Comparison of ENCODE assay signal across 10 cellular contexts in the genomic region with DNA sequence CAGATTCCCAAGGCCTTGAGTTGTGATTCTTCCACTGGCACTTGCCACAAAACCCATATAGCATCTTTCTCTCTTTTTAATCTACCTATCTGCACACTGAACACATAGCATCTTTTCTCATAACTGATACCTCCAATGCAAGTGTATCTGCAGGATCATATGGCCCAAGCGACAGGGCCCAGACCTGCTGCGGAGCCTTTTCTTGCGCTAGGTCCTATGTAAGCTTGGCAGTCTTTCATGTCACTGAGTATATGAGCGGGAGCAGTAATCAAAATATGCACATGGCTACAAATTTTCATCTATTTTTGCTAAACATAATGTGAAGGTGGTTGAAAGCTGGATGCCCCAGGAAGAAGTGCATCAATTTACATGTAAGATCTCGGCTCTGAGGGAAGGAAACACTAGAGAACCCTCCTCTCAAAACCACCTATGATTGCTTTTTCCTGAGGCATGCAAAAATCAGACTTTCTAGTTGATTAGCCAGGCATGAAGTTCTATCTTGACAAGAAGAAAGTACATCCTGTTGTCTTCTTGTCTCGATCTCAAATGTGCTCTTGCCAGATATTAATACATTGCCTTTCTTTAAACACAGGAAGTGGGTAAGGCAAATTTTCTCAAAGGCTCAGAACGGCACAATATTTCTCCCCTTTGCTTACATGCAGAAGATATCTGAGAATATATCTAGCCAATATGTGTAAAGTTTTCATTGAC. TPM values are rescaled to one million over a fixed set of nuclear protein-coding genes. Genes with fewer than 3 reads are reported as not detected.
A peak's percentile ranks its signal among the peaks of the same experiment; 100 is the strongest.
DNase-seq lines count a peak whose midpoint lies in the region; ATAC-seq, FAIRE-seq and TF ChIP-seq lines count a peak whose summit lies in the region.
"Had no signal": no experiment of that assay in that cellular context is flagged by ENCODE, and none has a peak within 500 bp of the region (broad histone marks: within the 10 kb centered on the region; RNA-seq: fewer than 3 reads in every experiment).

No MANE protein-coding gene starts in this region.

- H3K4me2 ChIP-seq in DOHH2 (ENCODE audit: low read length): peak overlapping the region; percentile 79
- H3K4me2 ChIP-seq in astrocyte (ENCODE audit: low read length): no peak overlapping the region

- POLR2A ChIA-PET in HEK293T (lab: Yijun Ruan, JAX): no interaction called here

- peaks cover 17% of the 10 kb centered on the region for H3K9me3 Mint-ChIP-seq in astrocyte (ENCODE audit: unreplicated experiment)

- CTCF ChIA-PET in HEK293T (lab: Yijun Ruan, JAX): no interaction called here

- H3K4me1 ChIP-seq in DOHH2 (ENCODE audit: control insufficient read depth, low read length) (peaks cover 47% of the 10 kb centered on the region), astrocyte (ENCODE audit: insufficient read depth, low read length) (peaks cover 5% of the 10 kb centered on the region), foreskin keratinocyte (no peaks in the 10 kb centered on the region)

- no peak overlapping the region for H2AFZ ChIP-seq in astrocyte (ENCODE audit: low read depth, low read length)

- H3K27ac ChIP-seq in DOHH2 (ENCODE audit: low read depth, low read length): peak overlapping the region; percentile 90
- no peak overlapping the region for H3K27ac ChIP-seq in astrocyte (ENCODE audit: low read depth, low read length)
- H3K27ac ChIP-seq in foreskin keratinocyte: no peak overlapping the region

- TF ChIP-seq CTCF in DOHH2 (IDR thresholded peaks at IDR 0.05; ENCODE audit: low read depth, low read length, poor library complexity, severe bottlenecking) (no peak), astrocyte (IDR thresholded peaks at IDR 0.05; ENCODE audit: insufficient read depth, low read depth, low read length) (no peak), foreskin keratinocyte (conservative IDR thresholded peaks at IDR 0.05) (no peak)

- H3K27me3 ChIP-seq in DOHH2 (ENCODE audit: control insufficient read depth, low read length) (peaks cover 37% of the 10 kb centered on the region), astrocyte (ENCODE audit: insufficient read depth, low read length) (no peaks in the 10 kb centered on the region), foreskin keratinocyte (no peaks in the 10 kb centered on the region)

- no peak for DNase-seq in astrocyte (ENCODE audit: low read depth)
- no peak for DNase-seq in foreskin keratinocyte
- no peak for DNase-seq in posterior cingulate gyrus
- no peak for DNase-seq in inferior parietal cortex (ENCODE audit: extremely low spot score)
- no peak for DNase-seq in HEK293T (ENCODE audit: extremely low spot score)
- DNase-seq: left cardiac atrium, PC-3 had no signal

- H3K9me3 ChIP-seq in DOHH2 (ENCODE audit: control insufficient read depth, insufficient read depth, low read length): no peaks in the 10 kb centered on the region
- no peaks in the 10 kb centered on the region for H3K9me3 ChIP-seq in astrocyte (ENCODE audit: insufficient read depth, low read depth, low read length)

- H3K79me2 ChIP-seq in DOHH2 (ENCODE audit: control insufficient read depth, low read length) (no peaks in the 10 kb centered on the region), astrocyte (ENCODE audit: insufficient read depth, low read length) (no peaks in the 10 kb centered on the region)

- peaks cover 15% of the 10 kb centered on the region for H3F3A ChIP-seq in DOHH2 (ENCODE audit: control insufficient read depth, insufficient read depth)

- H4K20me1 ChIP-seq in DOHH2 (ENCODE audit: control insufficient read depth, insufficient read depth, low read depth, low read length) (no peaks in the 10 kb centered on the region; the same call in 1 of the 2 replicates), astrocyte (ENCODE audit: insufficient read depth, low read length) (no peaks in the 10 kb centered on the region)

- H3K4me1 Mint-ChIP-seq in astrocyte (ENCODE audit: low read depth, unreplicated experiment): peaks cover 14% of the 10 kb centered on the region

- H3K9ac ChIP-seq in astrocyte (ENCODE audit: low read length): no peak overlapping the region

- intact Hi-C loops in posterior cingulate gyrus (cut with DNase I): no loop called here

- H3K27ac Mint-ChIP-seq in astrocyte (ENCODE audit: unreplicated experiment): peak overlapping the region; percentile 10

- H3K27me3 Mint-ChIP-seq in astrocyte (ENCODE audit: low read depth, unreplicated experiment): no peaks in the 10 kb centered on the region

- ATAC-seq in GM19397 (IDR thresholded peaks at IDR 0.05; ENCODE audit: unreplicated experiment): peak; percentile 89
- peak; percentile 81 for ATAC-seq in HG03139 (IDR thresholded peaks at IDR 0.05; ENCODE audit: unreplicated experiment)
- ATAC-seq in foreskin keratinocyte: no peak
- ATAC-seq: PC-3 had no signal

- peak overlapping the region; percentile 60 for H3K4me3 ChIP-seq in DOHH2 (ENCODE audit: low read length)
- no peak overlapping the region for H3K4me3 ChIP-seq in astrocyte (ENCODE audit: insufficient read depth, low read depth, low read length)

- H3K36me3 ChIP-seq in DOHH2 (ENCODE audit: control insufficient read depth, low read length): no peaks in the 10 kb centered on the region
- H3K36me3 ChIP-seq in astrocyte (ENCODE audit: insufficient read depth, low read length): no peaks in the 10 kb centered on the region

- no peak for FAIRE-seq in astrocyte (lab: Jason Lieb, UNC)

- H3K36me3 Mint-ChIP-seq in astrocyte (ENCODE audit: low read depth, unreplicated experiment): peaks cover 2% of the 10 kb centered on the region

- no peaks in the 10 kb centered on the region for H3K9me2 ChIP-seq in DOHH2 (replicated peaks; ENCODE audit: control insufficient read depth, low read length)

- H3K4me3 Mint-ChIP-seq in astrocyte (ENCODE audit: unreplicated experiment): no peak overlapping the region

TF ChIP-seq in HEK293T, 16 proteins besides CTCF, POLR2A, EP300 and RAD21:
- TF ChIP-seq FOXK2 (IDR thresholded peaks at IDR 0.05) (no peak), L3MBTL2 (conservative IDR thresholded peaks at IDR 0.05) (no peak), NFRKB (IDR thresholded peaks at IDR 0.05) (no peak), ZNF384 (IDR thresholded peaks at IDR 0.05) (no peak), FOXM1 (IDR thresholded peaks at IDR 0.05; ENCODE audit: borderline replicate concordance) (no peak), ELF4 (IDR thresholded peaks at IDR 0.05) (no peak), CTBP1 (IDR thresholded peaks at IDR 0.05; ENCODE audit: borderline replicate concordance) (no peak), LEF1 (IDR thresholded peaks at IDR 0.05; ENCODE audit: borderline replicate concordance) (no peak), FOXA1 (IDR thresholded peaks at IDR 0.05) (no peak), TARDBP (IDR thresholded peaks at IDR 0.05) (no peak), HDGF (IDR thresholded peaks at IDR 0.05; ENCODE audit: borderline replicate concordance) (no peak), ARNT (IDR thresholded peaks at IDR 0.05) (no peak), BHLHE40 (IDR thresholded peaks at IDR 0.05; ENCODE audit: borderline replicate concordance) (no peak), SUZ12 (IDR thresholded peaks at IDR 0.05) (no peak)
- TF ChIP-seq, protein P1, sequence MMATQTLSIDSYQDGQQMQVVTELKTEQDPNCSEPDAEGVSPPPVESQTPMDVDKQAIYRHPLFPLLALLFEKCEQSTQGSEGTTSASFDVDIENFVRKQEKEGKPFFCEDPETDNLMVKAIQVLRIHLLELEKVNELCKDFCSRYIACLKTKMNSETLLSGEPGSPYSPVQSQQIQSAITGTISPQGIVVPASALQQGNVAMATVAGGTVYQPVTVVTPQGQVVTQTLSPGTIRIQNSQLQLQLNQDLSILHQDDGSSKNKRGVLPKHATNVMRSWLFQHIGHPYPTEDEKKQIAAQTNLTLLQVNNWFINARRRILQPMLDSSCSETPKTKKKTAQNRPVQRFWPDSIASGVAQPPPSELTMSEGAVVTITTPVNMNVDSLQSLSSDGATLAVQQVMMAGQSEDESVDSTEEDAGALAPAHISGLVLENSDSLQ (IDR thresholded peaks at IDR 0.05): no peak

RNA-seq across cellular contexts. Expression of a gene that starts 26.9 kb away (rescaled TPM):
- total RNA-seq in astrocyte: 137 and 139 TPM in 2 replicates
- total RNA-seq in foreskin keratinocyte: 43.3 and 52.0 TPM in 2 replicates
- polyA plus RNA-seq in foreskin keratinocyte: 14.7 and 17.4 TPM in 2 replicates
